Comparison of ENCODE assay signal across 1 cellular context in the genomic region with DNA sequence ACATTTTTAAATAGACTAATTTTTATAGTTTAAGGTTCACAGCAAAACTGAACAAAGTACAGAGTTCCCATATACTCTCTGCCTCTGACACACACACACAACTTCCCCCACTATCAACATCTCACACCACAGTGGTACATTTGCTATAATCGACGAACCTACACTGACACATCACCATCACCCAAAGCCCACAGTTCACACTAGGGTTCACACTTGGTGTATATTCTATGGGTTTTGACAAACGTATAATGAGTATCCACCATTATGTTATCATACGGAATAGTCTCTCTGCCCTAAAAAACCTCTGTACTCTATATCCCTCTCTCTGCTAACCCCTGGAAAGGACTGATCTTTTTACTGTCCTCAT.
TF ChIP-seq lines count a peak whose summit lies in the region.

No MANE protein-coding gene starts in this region.

TF ChIP-seq in H1, 55 proteins besides CTCF, POLR2A, EP300 and RAD21:
- TF ChIP-seq RBBP5 (IDR thresholded peaks at IDR 0.05; ENCODE audit: borderline replicate concordance, low read depth, low read length) (no peak), JUN (IDR thresholded peaks at IDR 0.05; ENCODE audit: low read depth, low read length) (no peak), BACH1 (IDR thresholded peaks at IDR 0.05; ENCODE audit: low read length) (no peak), EZH2 (IDR thresholded peaks at IDR 0.05; ENCODE audit: low read depth, low read length, severe bottlenecking) (no peak), RXRA (IDR thresholded peaks at IDR 0.05; ENCODE audit: insufficient read depth, low read depth, low read length) (no peak)
- TF ChIP-seq, protein P1, sequence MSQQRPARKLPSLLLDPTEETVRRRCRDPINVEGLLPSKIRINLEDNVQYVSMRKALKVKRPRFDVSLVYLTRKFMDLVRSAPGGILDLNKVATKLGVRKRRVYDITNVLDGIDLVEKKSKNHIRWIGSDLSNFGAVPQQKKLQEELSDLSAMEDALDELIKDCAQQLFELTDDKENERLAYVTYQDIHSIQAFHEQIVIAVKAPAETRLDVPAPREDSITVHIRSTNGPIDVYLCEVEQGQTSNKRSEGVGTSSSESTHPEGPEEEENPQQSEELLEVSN (IDR thresholded peaks at IDR 0.05) = no peak
TF ChIP-seq in H1: peak in this region for 0.
